22 cellular contexts compared by ENCODE assay signal in genomic region chr2:20668470-20668869, GRCh38. TPM values are rescaled to one million over a fixed set of nuclear protein-coding genes. Genes with fewer than 3 reads are reported as not detected.
DNase-seq lines count a peak whose midpoint lies in the region; ATAC-seq, FAIRE-seq and TF ChIP-seq lines count a peak whose summit lies in the region.
"Had no signal": no experiment of that assay in that cellular context is flagged by ENCODE, and none has a peak within 500 bp of the region (broad histone marks: within the 10 kb centered on the region; RNA-seq: fewer than 3 reads in every experiment).

No MANE protein-coding gene starts in this region.

- no peak for TF ChIP-seq POLR2A in GM12892 (IDR thresholded peaks at IDR 0.05; ENCODE audit: low read depth, low read length)

- POLR2A ChIA-PET in activated CD8-positive, alpha-beta T cell treated with anti-CD3 and anti-CD28 coated beads, Interleukin-2, amount 10 ng/mL, durations not matched to agents 7 days and 5 days (lab: Charles Lee) = no interaction called here

- ATAC-seq in T-helper 17 cell (no peak), GM21390 (IDR thresholded peaks at IDR 0.05; ENCODE audit: unreplicated experiment) (no peak)
- no peak for ATAC-seq in stimulated activated effector memory CD8-positive, alpha-beta T cell treated with anti-CD3 and anti-CD28 coated beads, Interleukin-12 subunit alpha, Interleukin-12 subunit beta, amount 100 ng/mL, for 72 hours
- ATAC-seq in activated CD8-positive, alpha-beta T cell treated with anti-CD3 and anti-CD28 coated beads, Interleukin-2, amount 10 ng/mL, durations not matched to agents 7 days and 5 days = no peak
- ATAC-seq: activated CD8-positive, alpha-beta memory T cell treated with anti-CD3 and anti-CD28 coated beads, Interleukin-2, amount 10 ng/mL, durations not matched to agents 7 days and 5 days; body of pancreas; pancreas had no signal

- no peaks in the 10 kb centered on the region for H3K9me3 Mint-ChIP-seq in stimulated activated effector memory CD8-positive, alpha-beta T cell treated with anti-CD3 and anti-CD28 coated beads, Interleukin-12 subunit alpha, Interleukin-12 subunit beta, amount 100 ng/mL, for 72 hours
- H3K9me3 Mint-ChIP-seq in activated CD8-positive, alpha-beta T cell treated with anti-CD3 and anti-CD28 coated beads, Interleukin-2, amount 10 ng/mL, durations not matched to agents 7 days and 5 days (ENCODE audit: insufficient read depth) = no peaks in the 10 kb centered on the region

- H3K4me3 ChIP-seq in iPS-15b (ENCODE audit: low read depth, low read length) (peak overlapping the region; percentile 53), MM.1S (ENCODE audit: low read length) (no peak overlapping the region)
- H3K4me3 ChIP-seq: body of pancreas, thyroid gland had no signal

- peak overlapping the region; percentile 47 for H3K27ac Mint-ChIP-seq in T-helper 17 cell
- H3K27ac Mint-ChIP-seq in stimulated activated effector memory CD8-positive, alpha-beta T cell treated with anti-CD3 and anti-CD28 coated beads, Interleukin-12 subunit alpha, Interleukin-12 subunit beta, amount 100 ng/mL, for 72 hours = no peak overlapping the region
- H3K27ac Mint-ChIP-seq in activated CD8-positive, alpha-beta T cell treated with anti-CD3 and anti-CD28 coated beads, Interleukin-2, amount 10 ng/mL, durations not matched to agents 7 days and 5 days = no peak overlapping the region
- H3K27ac Mint-ChIP-seq: activated CD8-positive, alpha-beta memory T cell treated with anti-CD3 and anti-CD28 coated beads, Interleukin-2, amount 10 ng/mL, durations not matched to agents 7 days and 5 days had no signal

- CTCF ChIA-PET in activated CD8-positive, alpha-beta T cell treated with anti-CD3 and anti-CD28 coated beads, Interleukin-2, amount 10 ng/mL, durations not matched to agents 7 days and 5 days (lab: Charles Lee) = interaction anchor here (1.0 kb wide), 1 partner anchor 17 kb away, joined by 3 read pairs; the partner anchor contains the start of gene HS1BP3

- H3K9me3 ChIP-seq in T-helper 17 cell (ENCODE audit: control insufficient read depth, low read length, poor library complexity, severe bottlenecking) (no peaks in the 10 kb centered on the region), iPS-15b (ENCODE audit: control insufficient read depth, insufficient read depth, low read length) (no peaks in the 10 kb centered on the region), MM.1S (replicated peaks; ENCODE audit: insufficient read depth, low read length) (no peaks in the 10 kb centered on the region)
- H3K9me3 ChIP-seq: body of pancreas, pancreas, thyroid gland had no signal

- no peak overlapping the region for H3K27ac ChIP-seq in MM.1S (ENCODE audit: low read length)
- H3K27ac ChIP-seq: BLaER1, body of pancreas, HL-60, pancreas, thyroid gland had no signal

- no peaks in the 10 kb centered on the region for H3K36me3 ChIP-seq in iPS-15b (ENCODE audit: control insufficient read depth, insufficient read depth, low read length)
- H3K36me3 ChIP-seq in MM.1S (replicated peaks; ENCODE audit: insufficient read depth, low read length) = no peaks in the 10 kb centered on the region
- H3K36me3 ChIP-seq: BLaER1, pancreas, thyroid gland had no signal

- no peaks in the 10 kb centered on the region for H3K36me3 Mint-ChIP-seq in T-helper 17 cell (ENCODE audit: low read depth)
- peaks cover 6% of the 10 kb centered on the region for H3K36me3 Mint-ChIP-seq in stimulated activated effector memory CD8-positive, alpha-beta T cell treated with anti-CD3 and anti-CD28 coated beads, Interleukin-12 subunit alpha, Interleukin-12 subunit beta, amount 100 ng/mL, for 72 hours
- H3K36me3 Mint-ChIP-seq in activated CD8-positive, alpha-beta T cell treated with anti-CD3 and anti-CD28 coated beads, Interleukin-2, amount 10 ng/mL, durations not matched to agents 7 days and 5 days (ENCODE audit: low read depth) = no peaks in the 10 kb centered on the region
- H3K36me3 Mint-ChIP-seq: activated CD8-positive, alpha-beta memory T cell treated with anti-CD3 and anti-CD28 coated beads, Interleukin-2, amount 10 ng/mL, durations not matched to agents 7 days and 5 days had no signal

- no peaks in the 10 kb centered on the region for H3K79me2 ChIP-seq in MM.1S (ENCODE audit: low read length)

- peak overlapping the region; percentile 71 for H3K4me3 Mint-ChIP-seq in T-helper 17 cell
- H3K4me3 Mint-ChIP-seq in stimulated activated effector memory CD8-positive, alpha-beta T cell treated with anti-CD3 and anti-CD28 coated beads, Interleukin-12 subunit alpha, Interleukin-12 subunit beta, amount 100 ng/mL, for 72 hours = peak overlapping the region; percentile 22
- no peak overlapping the region for H3K4me3 Mint-ChIP-seq in activated CD8-positive, alpha-beta T cell treated with anti-CD3 and anti-CD28 coated beads, Interleukin-2, amount 10 ng/mL, durations not matched to agents 7 days and 5 days
- H3K4me3 Mint-ChIP-seq: activated CD8-positive, alpha-beta memory T cell treated with anti-CD3 and anti-CD28 coated beads, Interleukin-2, amount 10 ng/mL, durations not matched to agents 7 days and 5 days had no signal

- peaks cover 7% of the 10 kb centered on the region for H3K4me1 ChIP-seq in iPS-15b (ENCODE audit: control insufficient read depth, insufficient read depth, low read length)
- 0 out of 2 replicates have a peak, but pooled peaks cover 4% of the 10 kb centered on the region for H3K4me1 ChIP-seq in MM.1S (ENCODE audit: low read length)
- H3K4me1 ChIP-seq: pancreas had no signal

- FAIRE-seq in GM12892 (lab: Jason Lieb, UNC) = peak; percentile 9
- FAIRE-seq: islet of Langerhans, pancreas had no signal

- no peaks in the 10 kb centered on the region for H4K20me1 ChIP-seq in MM.1S (ENCODE audit: insufficient read depth, low read length)

- no peaks in the 10 kb centered on the region for H3F3A ChIP-seq in MM.1S (ENCODE audit: insufficient read depth, low read length)

- DNase-seq in GM12892 (ENCODE audit: insufficient read length) (no peak), T-helper 17 cell (no peak), MM.1S (no peak)
- DNase-seq in stimulated activated effector memory CD8-positive, alpha-beta T cell treated with anti-CD3 and anti-CD28 coated beads, Interleukin-12 subunit alpha, Interleukin-12 subunit beta, amount 100 ng/mL, for 72 hours (ENCODE audit: low spot score in 2 of 2) = no peak
- no peak for DNase-seq in activated CD8-positive, alpha-beta T cell treated with anti-CD3 and anti-CD28 coated beads, Interleukin-2, amount 10 ng/mL, durations not matched to agents 7 days and 5 days
- DNase-seq: activated CD8-positive, alpha-beta memory T cell treated with anti-CD3 and anti-CD28 coated beads, Interleukin-2, amount 10 ng/mL, durations not matched to agents 7 days and 5 days; activated naive CD4-positive, alpha-beta T cell treated with Interleukin-2 at 50 U/mL for 16 hours; body of pancreas; dermis blood vessel endothelial cell; DMS79 treated with DMSO at 0.1 percent for 48 hours; NCI-H1105; NCI-H82; pancreas; stimulated activated CD4-positive, alpha-beta T cell treated with anti-CD3 and anti-CD28 coated beads, Interleukin-4, amount 100 ng/mL, for 4 hours; thyroid gland had no signal

- H3K4me2 ChIP-seq in MM.1S (ENCODE audit: low read depth, low read length) = no peak overlapping the region

- H3K4me1 Mint-ChIP-seq in T-helper 17 cell = peaks cover 13% of the 10 kb centered on the region
- H3K4me1 Mint-ChIP-seq in stimulated activated effector memory CD8-positive, alpha-beta T cell treated with anti-CD3 and anti-CD28 coated beads, Interleukin-12 subunit alpha, Interleukin-12 subunit beta, amount 100 ng/mL, for 72 hours = peaks cover 25% of the 10 kb centered on the region
- peaks cover 14% of the 10 kb centered on the region for H3K4me1 Mint-ChIP-seq in activated CD8-positive, alpha-beta T cell treated with anti-CD3 and anti-CD28 coated beads, Interleukin-2, amount 10 ng/mL, durations not matched to agents 7 days and 5 days (ENCODE audit: low read depth)

- no peaks in the 10 kb centered on the region for H3K9me2 ChIP-seq in MM.1S (replicated peaks; ENCODE audit: insufficient read depth, low read length)

- no peak for TF ChIP-seq CTCF in MM.1S (IDR thresholded peaks at IDR 0.05; ENCODE audit: low read length)

- H2AFZ ChIP-seq in MM.1S (ENCODE audit: low read length) = no peak overlapping the region

- H3K27me3 ChIP-seq in iPS-15b (ENCODE audit: control insufficient read depth, insufficient read depth, low read length) (peaks cover 67% of the 10 kb centered on the region), MM.1S (replicated peaks; ENCODE audit: insufficient read depth, low read length) (peaks cover 39% of the 10 kb centered on the region)

- H3K27me3 Mint-ChIP-seq in T-helper 17 cell = peaks cover 81% of the 10 kb centered on the region
- peaks cover 68% of the 10 kb centered on the region for H3K27me3 Mint-ChIP-seq in activated CD8-positive, alpha-beta T cell treated with anti-CD3 and anti-CD28 coated beads, Interleukin-2, amount 10 ng/mL, durations not matched to agents 7 days and 5 days (ENCODE audit: low read depth)

- H3K9ac ChIP-seq in iPS-15b (ENCODE audit: low read depth, low read length) (no peak overlapping the region), MM.1S (ENCODE audit: low read length) (no peak overlapping the region)
- H3K9ac ChIP-seq: BLaER1 had no signal

RNA-seq across cellular contexts. Expression of gene GDF7, which starts 1.5 kb away (rescaled TPM):
- polyA plus RNA-seq in GM12892 (2012; ENCODE audit: missing spikeins) = 0.19 TPM
- total RNA-seq in T-helper 17 cell = under 1 TPM; 0.16 to 0.72 TPM
- not detected for total RNA-seq in activated CD8-positive, alpha-beta T cell treated with anti-CD3 and anti-CD28 coated beads, Interleukin-2, amount 10 ng/mL, durations not matched to agents 7 days and 5 days
- total RNA-seq: activated CD8-positive, alpha-beta memory T cell treated with anti-CD3 and anti-CD28 coated beads, Interleukin-2, amount 10 ng/mL, durations not matched to agents 7 days and 5 days; RPMI7951; T-helper 1 cell treated with Interleukin-12 subunit alpha and Interleukin-12 subunit beta and Interleukin-4 antibody, amounts not matched to agents 30 ng/mL and 1 ng/mL, for 36 hours had no signal

RNA-seq across cellular contexts. Expression of gene HS1BP3, which starts 17.6 kb away (rescaled TPM):
- 7.3 TPM for polyA plus RNA-seq in GM12892 (2012; ENCODE audit: missing spikeins)
- 10 to 100 TPM; 12.8 to 13.7 TPM for total RNA-seq in T-helper 17 cell
- 10 to 100 TPM; 10.5 to 11.2 TPM for total RNA-seq in activated CD8-positive, alpha-beta T cell treated with anti-CD3 and anti-CD28 coated beads, Interleukin-2, amount 10 ng/mL, durations not matched to agents 7 days and 5 days
